Comparison of ENCODE assay signal across 14 cellular contexts in genomic region chr20:44104807-44105517, GRCh38.
A peak's percentile ranks its signal among the peaks of the same experiment; 100 is the strongest.
DNase-seq lines count a peak whose midpoint lies in the region; ATAC-seq and TF ChIP-seq lines count a peak whose summit lies in the region.
"Had no signal": no experiment of that assay in that cellular context is flagged by ENCODE, and none has a peak within 500 bp of the region (broad histone marks: within the 10 kb centered on the region; RNA-seq: fewer than 3 reads in every experiment).

No MANE protein-coding gene starts in this region.

- peak overlapping the region; percentile 3 for H3K4me3 Mint-ChIP-seq in MCF 10A (ENCODE audit: unreplicated experiment)
- H3K4me3 Mint-ChIP-seq: activated T-cell treated with anti-CD3 and anti-CD28 coated beads, Interleukin-2, amount 50 U/mL, for 72 hours had no signal

- H4K20me1 ChIP-seq in fibroblast of lung (ENCODE audit: control insufficient read depth, extremely low read depth, insufficient read depth, low read length) = no peaks in the 10 kb centered on the region

- H3K36me3 Mint-ChIP-seq in MCF 10A (ENCODE audit: insufficient read depth, unreplicated experiment) = peaks cover 6% of the 10 kb centered on the region

- H2AFZ ChIP-seq in fibroblast of lung (ENCODE audit: low read length) = no peak overlapping the region

- no peak overlapping the region for H3K4me2 ChIP-seq in fibroblast of lung (ENCODE audit: extremely low read depth, insufficient read depth, low read length)

- H3K79me2 ChIP-seq in fibroblast of lung (ENCODE audit: control insufficient read depth, insufficient read depth, low read length) = no peaks in the 10 kb centered on the region

- no peak overlapping the region for H3K9ac ChIP-seq in fibroblast of lung (ENCODE audit: insufficient read depth, low read length)

- POLR2A ChIA-PET in MCF 10A (lab: Yijun Ruan, JAX) = interaction anchor here (0.7 to 2.1 kb wide), 4 partner anchors 16 to 85 kb away, joined by 3 to 5 read pairs (median 4); no protein-coding TSS in a partner anchor

- DNase-seq in MCF 10A (ENCODE audit: unreplicated experiment) (peak; percentile 96), breast epithelium (ENCODE audit: low spot score in 2 of 2) (no peak), NCI-H510A treated with DMSO at 0.1 percent for 48 hours (lab: John Stamatoyannopoulos, UW) (peak; percentile 71), fibroblast of lung (ENCODE audit: low read depth in 2 of 2) (peak; percentile 66 to 83), skeletal muscle cell (ENCODE audit: low read depth) (peak; percentile 58), GM19240 (ENCODE audit: insufficient read length, low spot score) (no peak)
- DNase-seq in activated effector memory CD4-positive, alpha-beta T cell treated with Interleukin-2 at 50 U/mL for 16 hours = no peak
- DNase-seq: activated T-cell treated with anti-CD3 and anti-CD28 coated beads, Interleukin-2, amount 50 U/mL, for 72 hours; AML-193; effector CD4-positive, alpha-beta T cell; NCI-H2081; stimulated activated naive CD8-positive, alpha-beta T cell treated with anti-CD3 and anti-CD28 coated beads, Interleukin-15, Interleukin-2, amounts not matched to agents 100 U/mL and 50 U/mL, for 24 hours had no signal

- no peaks in the 10 kb centered on the region for H3K27me3 Mint-ChIP-seq in MCF 10A (ENCODE audit: insufficient read depth, unreplicated experiment)

- CTCF ChIA-PET in MCF 10A (lab: Yijun Ruan, JAX) = interaction anchor here (0.9 kb wide), 1 partner anchor 85 kb away, joined by 3 read pairs; no protein-coding TSS in a partner anchor

- no peak overlapping the region for H3K4me3 ChIP-seq in breast epithelium
- no peak overlapping the region for H3K4me3 ChIP-seq in fibroblast of lung (replicated peaks in 1 of 4; ENCODE audit: control extremely low read depth in 1 of 4, insufficient read depth in 1 of 4, low read depth in 3 of 4, low read length in 4 of 4)
- H3K4me3 ChIP-seq in skeletal muscle cell (ENCODE audit: low read depth, low read length) = no peak overlapping the region
- H3K4me3 ChIP-seq: skin epidermis had no signal

- TF ChIP-seq POLR2A in breast epithelium (IDR thresholded peaks at IDR 0.05) = no peak

- peaks cover 0 to 7% of the 10 kb centered on the region in 2 donors for H3K9me3 ChIP-seq in breast epithelium
- no peaks in the 10 kb centered on the region for H3K9me3 ChIP-seq in fibroblast of lung (ENCODE audit: control insufficient read depth, insufficient read depth, low read depth, low read length)

- H3K36me3 ChIP-seq in breast epithelium (no peaks in the 10 kb centered on the region), fibroblast of lung (ENCODE audit: control insufficient read depth, insufficient read depth, low read length) (no peaks in the 10 kb centered on the region)

- H3K9me3 Mint-ChIP-seq in MCF 10A (ENCODE audit: unreplicated experiment) = peaks cover 7% of the 10 kb centered on the region

- intact Hi-C loops in MCF 10A (cut with micrococcal nuclease) (no loop called here), breast epithelium (cut with DNase I; ENCODE audit: low total_unique reads) (no loop called here)

- no TSS peak for BruUV-seq in MCF 10A (replicated peaks; lab: Mats Ljungman, UMichigan)

- peak overlapping the region; percentile 41 for H3K27ac Mint-ChIP-seq in MCF 10A (ENCODE audit: low read depth, unreplicated experiment)
- H3K27ac Mint-ChIP-seq: activated T-cell treated with anti-CD3 and anti-CD28 coated beads, Interleukin-2, amount 50 U/mL, for 72 hours had no signal

- no peak for ATAC-seq in HG03095 (IDR thresholded peaks at IDR 0.05; ENCODE audit: unreplicated experiment)
- ATAC-seq: activated T-cell treated with anti-CD3 and anti-CD28 coated beads, Interleukin-2, amount 50 U/mL, for 72 hours; stimulated activated naive CD8-positive, alpha-beta T cell treated with anti-CD3 and anti-CD28 coated beads, Interleukin-15, Interleukin-2, amounts not matched to agents 100 U/mL and 50 U/mL, for 24 hours had no signal

- H3K27me3 ChIP-seq in breast epithelium (no peaks in the 10 kb centered on the region), fibroblast of lung (ENCODE audit: control insufficient read depth, insufficient read depth, low read length) (peaks cover 13% of the 10 kb centered on the region)

- peaks cover 23% of the 10 kb centered on the region for H3K4me1 Mint-ChIP-seq in MCF 10A (ENCODE audit: insufficient read depth, unreplicated experiment)

- TF ChIP-seq CTCF in MCF 10A (IDR thresholded peaks at IDR 0.05; ENCODE audit: unreplicated experiment) (no peak), breast epithelium (IDR thresholded peaks at IDR 0.05) (no peak), fibroblast of lung (conservative IDR thresholded peaks at IDR 0.05 in 1 of 2, IDR thresholded peaks at IDR 0.05 in 1 of 2; ENCODE audit: low read depth in 1 of 2, low read length in 2 of 2) (no peak)

- no peaks in the 10 kb centered on the region for H3K4me1 ChIP-seq in breast epithelium
- H3K4me1 ChIP-seq in fibroblast of lung (ENCODE audit: control insufficient read depth, extremely low read depth, insufficient read depth, low read length) = no peaks in the 10 kb centered on the region

- H3K27ac ChIP-seq in breast epithelium (no peak overlapping the region), fibroblast of lung (ENCODE audit: insufficient read depth, low read length) (no peak overlapping the region)
- H3K27ac ChIP-seq: skin epidermis had no signal

Comparison
In these comparisons a context has a peak if more than half of its experiments do, and no peak if none do; other contexts are left out.
1. DNase-seq: peak in MCF 10A (single experiment), NCI-H510A treated with DMSO at 0.1 percent for 48 hours (single experiment), fibroblast of lung (2 of 2) and skeletal muscle cell (single experiment); none in breast epithelium (0 of 2), activated effector memory CD4-positive, alpha-beta T cell treated with Interleukin-2 at 50 U/mL for 16 hours (single experiment) and GM19240 (single experiment).